In genomic region chr1:173870252-173871075, GRCh38 we compare ENCODE assay signal across 8 cellular contexts. TPM values are rescaled to one million over a fixed set of nuclear protein-coding genes. Genes with fewer than 3 reads are reported as not detected.
A peak's percentile ranks its signal among the peaks of the same experiment; 100 is the strongest.
DNase-seq lines count a peak whose midpoint lies in the region; ATAC-seq lines count a peak whose summit lies in the region.

No MANE protein-coding gene starts in this region.

- DNase-seq in activated T-cell treated with anti-CD3 and anti-CD28 coated beads, Interleukin-2, amount 50 U/mL, for 4 hours: no peak
- DNase-seq in activated T-cell treated with anti-CD3 and anti-CD28 coated beads, Interleukin-2, amount 50 U/mL, for 1 hour: no peak
- DNase-seq in NCI-H69 (lab: John Stamatoyannopoulos, UW) (peak; percentile 12), substantia nigra (lab: John Stamatoyannopoulos, UW) (peak in 41 of 49 donors; percentile 1 to 74 (median 23)), NOMO-1 (lab: John Stamatoyannopoulos, UW; ENCODE audit: unreplicated experiment in 2 of 2) (no peak)

- H3K9me3 ChIP-seq in duodenal mucosa (ENCODE audit: control insufficient read depth in 1 of 2, low read length in 2 of 2): no peaks in the 10 kb centered on the region

- no peaks in the 10 kb centered on the region for H3K9me3 Mint-ChIP-seq in activated T-cell treated with anti-CD3 and anti-CD28 coated beads, Interleukin-2, amount 50 U/mL, for 4 hours

- H3K27me3 ChIP-seq in duodenal mucosa (ENCODE audit: control insufficient read depth in 1 of 2, insufficient read depth in 2 of 2, low read length in 2 of 2): no peaks in the 10 kb centered on the region

- H3K9ac ChIP-seq in duodenal mucosa (ENCODE audit: low read depth in 1 of 2, low read length in 2 of 2): peak overlapping the region; percentile 12 to 71

- peak overlapping the region; percentile 91 for H3K4me3 Mint-ChIP-seq in activated T-cell treated with anti-CD3 and anti-CD28 coated beads, Interleukin-2, amount 50 U/mL, for 4 hours

- H3K36me3 ChIP-seq in duodenal mucosa (ENCODE audit: control insufficient read depth in 1 of 2, insufficient read depth in 2 of 2, low read length in 2 of 2): peaks cover 11 to 15% of the 10 kb centered on the region in 2 donors

- H3K4me1 ChIP-seq in duodenal mucosa (ENCODE audit: control insufficient read depth in 1 of 2, insufficient read depth in 2 of 2, low read length in 2 of 2): peaks cover 29 to 37% of the 10 kb centered on the region in 2 donors

- H3K4me1 Mint-ChIP-seq in activated T-cell treated with anti-CD3 and anti-CD28 coated beads, Interleukin-2, amount 50 U/mL, for 4 hours (ENCODE audit: low read depth): peaks cover 47% of the 10 kb centered on the region

- H3K36me3 Mint-ChIP-seq in activated T-cell treated with anti-CD3 and anti-CD28 coated beads, Interleukin-2, amount 50 U/mL, for 4 hours (ENCODE audit: insufficient read depth): peaks cover 35% of the 10 kb centered on the region

- H3K4me3 ChIP-seq in duodenal mucosa (ENCODE audit: low read depth in 1 of 2, low read length in 2 of 2): peak overlapping the region in 1 of 2 donors; percentile 92

- ATAC-seq in activated T-cell treated with anti-CD3 and anti-CD28 coated beads, Interleukin-2, amount 50 U/mL, for 4 hours: no peak
- no peak for ATAC-seq in HG02588 (IDR thresholded peaks at IDR 0.05; ENCODE audit: unreplicated experiment)
- no peak for ATAC-seq in esophagus mucosa

- H3K27me3 Mint-ChIP-seq in activated T-cell treated with anti-CD3 and anti-CD28 coated beads, Interleukin-2, amount 50 U/mL, for 4 hours (ENCODE audit: low read depth): no peaks in the 10 kb centered on the region

- H3K27ac ChIP-seq in duodenal mucosa (ENCODE audit: low read depth, low read length) (peak overlapping the region; percentile 42), substantia nigra (ENCODE audit: low read depth, low read length, poor library complexity, severe bottlenecking) (peak overlapping the region; percentile 47)

RNA-seq across cellular contexts. Expression of gene ZBTB37, which starts 2.3 kb away (rescaled TPM):
- 1 to 10 TPM; 5.8 to 8.1 (median 7.7) TPM for total RNA-seq in activated T-cell treated with anti-CD3 and anti-CD28 coated beads, Interleukin-2, amount 50 U/mL, for 4 hours
- total RNA-seq in esophagus mucosa: 5.0 TPM

RNA-seq across cellular contexts. Expression of gene GAS5, which starts 2.7 kb away (rescaled TPM):
- 100 to 1,000 TPM; 836 to 968 (median 925) TPM for total RNA-seq in activated T-cell treated with anti-CD3 and anti-CD28 coated beads, Interleukin-2, amount 50 U/mL, for 4 hours
- total RNA-seq in esophagus mucosa: 347 TPM

RNA-seq across cellular contexts. Expression of gene CENPL, which starts 45.8 kb away (rescaled TPM):
- total RNA-seq in activated T-cell treated with anti-CD3 and anti-CD28 coated beads, Interleukin-2, amount 50 U/mL, for 4 hours: 10 to 100 TPM; 13.9 to 15.9 (median 15.1) TPM
- 7.2 TPM for total RNA-seq in esophagus mucosa

RNA-seq across cellular contexts. Expression of gene DARS2, which starts 46.0 kb away (rescaled TPM):
- total RNA-seq in activated T-cell treated with anti-CD3 and anti-CD28 coated beads, Interleukin-2, amount 50 U/mL, for 4 hours: 10 to 100 TPM; 30.7 to 38.6 (median 35.5) TPM
- 13.5 TPM for total RNA-seq in esophagus mucosa

RNA-seq across cellular contexts. Expression of gene SERPINC1, which starts 46.7 kb away (rescaled TPM):
- under 1 TPM; 0.34 to 0.96 (median 0.52) TPM for total RNA-seq in activated T-cell treated with anti-CD3 and anti-CD28 coated beads, Interleukin-2, amount 50 U/mL, for 4 hours
- 0.32 TPM for total RNA-seq in esophagus mucosa

Comparison
In these comparisons a context has a peak if more than half of its experiments do, and no peak if none do; other contexts are left out.
1. DNase-seq: peak in NCI-H69 (single experiment) and substantia nigra (41 of 49); none in activated T-cell treated with anti-CD3 and anti-CD28 coated beads, Interleukin-2, amount 50 U/mL, for 4 hours (single experiment), activated T-cell treated with anti-CD3 and anti-CD28 coated beads, Interleukin-2, amount 50 U/mL, for 1 hour (single experiment) and NOMO-1 (0 of 2).